ENCODE assay signal across 25 cellular contexts in genomic region chr5:145958463-145958862, GRCh38.
"Had no signal": no experiment of that assay in that cellular context is flagged by ENCODE, and none has a peak within 500 bp of the region (broad histone marks: within the 10 kb centered on the region; RNA-seq: fewer than 3 reads in every experiment).

No MANE protein-coding gene starts in this region.

- DNase-seq: head of caudate nucleus; islet precursor cell; kidney glomerular epithelial cell; left cardiac atrium; left lung; lower lobe of right lung; mammary epithelial cell; mesenchymal stem cell; midbrain; naive B cell; natural killer cell; ovary; right lobe of liver; stimulated activated CD4-positive, alpha-beta T cell treated with anti-CD3 and anti-CD28 coated beads, Interleukin-12 subunit alpha, Interleukin-12 subunit beta, amount 100 ng/mL, for 4 hours; stimulated activated CD4-positive, alpha-beta T cell treated with anti-CD3 and anti-CD28 coated beads, Interleukin-15, amount 100 ng/mL, for 24 hours; stimulated activated CD4-positive, alpha-beta T cell treated with anti-CD3 and anti-CD28 coated beads, Interleukin-2, amount 100 ng/mL, for 24 hours; stimulated activated CD4-positive, alpha-beta T cell treated with anti-CD3 and anti-CD28 coated beads, Interleukin-4, amount 100 ng/mL, for 1 hour; stimulated activated naive B cell treated with anti-CD40 and anti-IgM and Interleukin-4, amounts not matched to agents 10 μg/mL and 1 μg/mL and 100 μg/mL, for 72 hours; stimulated activated naive CD8-positive, alpha-beta T cell treated with anti-CD3 and anti-CD28 coated beads, Interleukin-15, Interleukin-2, amounts not matched to agents 100 U/mL and 50 U/mL, for 24 hours; stomach; testis; thyroid gland; trophoblast cell; upper lobe of right lung had no signal

- H3K36me3 ChIP-seq: left lung, lower lobe of right lung, ovary, right atrium auricular region, right lobe of liver, stomach, thyroid gland, upper lobe of right lung had no signal

- H3K4me1 ChIP-seq: left lung, lower lobe of right lung, right atrium auricular region, upper lobe of right lung had no signal

- H3K27me3 ChIP-seq: left lung, ovary, right atrium auricular region, right lobe of liver, stomach, testis, thyroid gland, upper lobe of right lung had no signal

- H3K9me3 ChIP-seq: left lung, lower lobe of right lung, ovary, right atrium auricular region, right lobe of liver, stomach, testis, thyroid gland, upper lobe of right lung had no signal

- H3K27ac ChIP-seq: left lung, lower lobe of right lung, ovary, right atrium auricular region, right lobe of liver, testis, thyroid gland, upper lobe of right lung had no signal

- H3K4me3 ChIP-seq: left lung, lower lobe of right lung, ovary, right atrium auricular region, right lobe of liver, stomach, testis, thyroid gland, upper lobe of right lung had no signal

- ATAC-seq: left cardiac atrium; left lung; lower lobe of right lung; natural killer cell; right lobe of liver; stimulated activated naive B cell treated with anti-CD40 and anti-IgM and Interleukin-4, amounts not matched to agents 10 μg/mL and 1 μg/mL and 100 μg/mL, for 72 hours; stimulated activated naive CD8-positive, alpha-beta T cell treated with anti-CD3 and anti-CD28 coated beads, Interleukin-15, Interleukin-2, amounts not matched to agents 100 U/mL and 50 U/mL, for 24 hours; upper lobe of right lung had no signal
